ENCODE assay signal across 33 cellular contexts in genomic region chr3:114571363-114571762, GRCh38.
"Had no signal": no experiment of that assay in that cellular context is flagged by ENCODE, and none has a peak within 500 bp of the region (broad histone marks: within the 10 kb centered on the region; RNA-seq: fewer than 3 reads in every experiment).

No MANE protein-coding gene starts in this region.

- H3K9me3 ChIP-seq: ascending aorta had no signal

- H3K27me3 Mint-ChIP-seq: activated CD4-positive, alpha-beta memory T cell treated with anti-CD3 and anti-CD28 coated beads, Interleukin-2, amount 10 ng/mL, durations not matched to agents 7 days and 5 days; activated CD8-positive, alpha-beta memory T cell treated with anti-CD3 and anti-CD28 coated beads, Interleukin-2, amount 10 ng/mL, durations not matched to agents 7 days and 5 days; activated naive CD4-positive, alpha-beta T cell treated with anti-CD3 and anti-CD28 coated beads, Interleukin-2, amount 50 U/mL, for 24 hours; activated naive CD8-positive, alpha-beta T cell treated with anti-CD3 and anti-CD28 coated beads, Interleukin-2, amount 10 ng/mL, durations not matched to agents 7 days and 5 days; central memory CD8-positive, alpha-beta T cell had no signal

- H3K27ac Mint-ChIP-seq: activated CD4-positive, alpha-beta memory T cell treated with anti-CD3 and anti-CD28 coated beads, Interleukin-2, amount 10 ng/mL, durations not matched to agents 7 days and 5 days; activated CD8-positive, alpha-beta memory T cell treated with anti-CD3 and anti-CD28 coated beads, Interleukin-2, amount 10 ng/mL, durations not matched to agents 7 days and 5 days; activated naive CD4-positive, alpha-beta T cell treated with anti-CD3 and anti-CD28 coated beads, Interleukin-2, amount 50 U/mL, for 24 hours; activated naive CD8-positive, alpha-beta T cell treated with anti-CD3 and anti-CD28 coated beads, Interleukin-2, amount 10 ng/mL, durations not matched to agents 7 days and 5 days had no signal

- H3K27me3 ChIP-seq: ascending aorta, cardiac muscle cell had no signal

- DNase-seq: activated CD4-positive, alpha-beta memory T cell treated with anti-CD3 and anti-CD28 coated beads, Interleukin-2, amount 10 ng/mL, durations not matched to agents 7 days and 5 days; activated CD4-positive, alpha-beta T cell treated with anti-CD3 and anti-CD28 coated beads for 1 hour; activated CD4-positive, alpha-beta T cell treated with anti-CD3 and anti-CD28 coated beads for 48 hours; activated CD4-positive, CD25-positive, alpha-beta regulatory T cell; activated CD8-positive, alpha-beta memory T cell treated with anti-CD3 and anti-CD28 coated beads for 24 hours; activated CD8-positive, alpha-beta memory T cell treated with anti-CD3 and anti-CD28 coated beads, Interleukin-2, amount 10 ng/mL, durations not matched to agents 7 days and 5 days; activated CD8-positive, alpha-beta memory T cell treated with anti-CD3 and anti-CD28 coated beads, Interleukin-2, amount 50 U/mL, for 48 hours; activated effector memory CD4-positive, alpha-beta T cell treated with Interleukin-2 at 50 U/mL for 16 hours; activated naive CD4-positive, alpha-beta T cell; activated naive CD8-positive, alpha-beta T cell treated with anti-CD3 and anti-CD28 coated beads, Interleukin-2, amount 10 ng/mL, durations not matched to agents 7 days and 5 days; activated T-cell treated with anti-CD3 and anti-CD28 coated beads, Interleukin-2, amount 50 U/mL, for 48 hours; amygdala; NCI-H1105; NCI-H1417 treated with DMSO at 0.1 percent for 48 hours; NCI-H187 treated with DMSO at 0.1 percent for 48 hours; NCI-H2081; NCI-H2171 treated with DMSO at 0.1 percent for 48 hours; NCI-H2227 treated with DMSO at 0.1 percent for 48 hours; NCI-H446; NCI-H510A treated with DMSO at 0.1 percent for 48 hours; NCI-H526 treated with DMSO at 0.1 percent for 48 hours; NCI-H774; RPMI8226; SW 1271; T-helper 1 cell; T-helper 2 cell; T-helper 9 cell had no signal

- ATAC-seq: activated CD8-positive, alpha-beta memory T cell treated with anti-CD3 and anti-CD28 coated beads, Interleukin-2, amount 10 ng/mL, durations not matched to agents 7 days and 5 days; Panc1 had no signal

- H3K36me3 Mint-ChIP-seq: activated CD8-positive, alpha-beta memory T cell treated with anti-CD3 and anti-CD28 coated beads, Interleukin-2, amount 10 ng/mL, durations not matched to agents 7 days and 5 days had no signal

- H3K9me3 Mint-ChIP-seq: activated CD4-positive, alpha-beta memory T cell treated with anti-CD3 and anti-CD28 coated beads, Interleukin-2, amount 10 ng/mL, durations not matched to agents 7 days and 5 days; activated naive CD4-positive, alpha-beta T cell treated with anti-CD3 and anti-CD28 coated beads, Interleukin-2, amount 50 U/mL, for 24 hours; activated naive CD8-positive, alpha-beta T cell treated with anti-CD3 and anti-CD28 coated beads, Interleukin-2, amount 10 ng/mL, durations not matched to agents 7 days and 5 days; central memory CD8-positive, alpha-beta T cell had no signal

- H3K4me3 Mint-ChIP-seq: activated CD4-positive, alpha-beta memory T cell treated with anti-CD3 and anti-CD28 coated beads, Interleukin-2, amount 10 ng/mL, durations not matched to agents 7 days and 5 days; activated CD8-positive, alpha-beta memory T cell treated with anti-CD3 and anti-CD28 coated beads, Interleukin-2, amount 10 ng/mL, durations not matched to agents 7 days and 5 days; activated naive CD4-positive, alpha-beta T cell treated with anti-CD3 and anti-CD28 coated beads, Interleukin-2, amount 50 U/mL, for 24 hours; activated naive CD8-positive, alpha-beta T cell treated with anti-CD3 and anti-CD28 coated beads, Interleukin-2, amount 10 ng/mL, durations not matched to agents 7 days and 5 days; central memory CD8-positive, alpha-beta T cell had no signal

- H3K4me3 ChIP-seq: ascending aorta, cardiac muscle cell had no signal

- H3K27ac ChIP-seq: ascending aorta, cardiac muscle cell, VCaP had no signal

- H3K36me3 ChIP-seq: ascending aorta, cardiac muscle cell had no signal
